ENCODE assay signal across 8 cellular contexts in the genomic region with DNA sequence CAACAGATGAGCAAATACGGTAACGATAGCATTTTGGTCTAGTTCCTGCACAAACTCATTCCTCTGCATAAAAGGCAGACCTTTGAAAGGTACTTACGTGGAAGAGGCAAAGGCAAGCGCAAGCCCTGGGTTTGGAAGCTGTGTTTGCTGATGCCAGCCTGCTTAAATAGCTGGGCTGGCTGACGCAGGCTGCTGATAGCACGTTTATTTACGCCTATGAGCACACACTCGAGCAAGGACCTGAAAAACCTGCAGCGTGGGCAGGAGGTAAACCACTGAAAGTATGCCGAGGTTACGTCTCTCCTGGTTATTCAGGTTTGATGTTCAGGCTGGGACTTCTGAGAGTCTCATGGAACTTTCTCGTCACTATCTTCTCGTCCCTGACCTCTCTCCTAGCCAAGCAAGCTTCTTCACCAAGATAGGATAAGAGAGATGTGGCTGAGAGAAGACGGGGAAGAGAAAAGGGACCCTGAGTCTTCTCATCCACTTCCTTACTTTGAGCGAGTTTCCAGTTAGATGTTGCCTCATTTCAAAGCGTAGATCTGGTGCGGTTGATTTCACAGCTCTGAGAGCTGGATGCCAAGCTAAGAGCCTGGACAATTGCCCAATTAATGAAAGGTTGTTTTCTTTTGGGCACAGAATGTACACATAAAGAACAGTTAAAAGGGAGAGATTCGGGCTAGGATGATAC. TPM values are rescaled to one million over a fixed set of nuclear protein-coding genes. Genes with fewer than 3 reads are reported as not detected.
DNase-seq lines count a peak whose midpoint lies in the region; ATAC-seq and TF ChIP-seq lines count a peak whose summit lies in the region.

A gene with protein sequence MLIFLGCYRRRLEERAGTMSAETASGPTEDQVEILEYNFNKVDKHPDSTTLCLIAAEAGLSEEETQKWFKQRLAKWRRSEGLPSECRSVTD (minus strand): TSS at position 139 of the 691 bp plus-strand sequence. CDS start 23,480 bp downstream, outside the sequence.

- no peak for TF ChIP-seq CTCF in NB4 (IDR thresholded peaks at IDR 0.05; ENCODE audit: low read depth, low read length)
- TF ChIP-seq CTCF in cardiac muscle cell (IDR thresholded peaks at IDR 0.05; ENCODE audit: low read depth, low read length) = no peak

- H3K4me3 Mint-ChIP-seq in activated T-cell treated with anti-CD3 and anti-CD28 coated beads, Interleukin-2, amount 50 U/mL, for 24 hours = peak within 1 kb of the TSS; percentile 49

- H3K4me1 Mint-ChIP-seq in activated T-cell treated with anti-CD3 and anti-CD28 coated beads, Interleukin-2, amount 50 U/mL, for 24 hours (ENCODE audit: low read depth) = peaks cover 35% of the 10 kb centered on the region

- H3K4me3 ChIP-seq in NB4 (ENCODE audit: low read depth, low read length) (no peak within 1 kb of the TSS), cardiac muscle cell (no peak within 1 kb of the TSS)

- peak; percentile 33 for DNase-seq in NB4 (ENCODE audit: low read depth)
- peak; percentile 76 for DNase-seq in activated T-cell treated with anti-CD3 and anti-CD28 coated beads, Interleukin-2, amount 50 U/mL, for 24 hours
- peak; percentile 41 to 67 for DNase-seq in cardiac muscle cell (ENCODE audit: low read depth in 1 of 2, low spot score in 1 of 2)
- DNase-seq in stimulated activated CD4-positive, alpha-beta T cell treated with anti-CD3 and anti-CD28 coated beads, Interleukin-1b, Interleukin-23, amount 100 ng/mL, for 4 hours (ENCODE audit: low read depth in 2 of 2) = peak; percentile 30 to 53
- DNase-seq in H4 (ENCODE audit: low spot score) = no peak
- no peak for DNase-seq in NCI-H2107 (lab: John Stamatoyannopoulos, UW)
- no peak for DNase-seq in pons (ENCODE audit: low spot score)

- TF ChIP-seq POLR2A in NB4 (IDR thresholded peaks at IDR 0.05; ENCODE audit: extremely low read depth, insufficient read length) = no peak

- peak within 1 kb of the TSS; percentile 23 for H3K27ac Mint-ChIP-seq in activated T-cell treated with anti-CD3 and anti-CD28 coated beads, Interleukin-2, amount 50 U/mL, for 24 hours

- H3K9me3 Mint-ChIP-seq in activated T-cell treated with anti-CD3 and anti-CD28 coated beads, Interleukin-2, amount 50 U/mL, for 24 hours = no peaks in the 10 kb centered on the region

- no peaks in the 10 kb centered on the region for H3K36me3 Mint-ChIP-seq in activated T-cell treated with anti-CD3 and anti-CD28 coated beads, Interleukin-2, amount 50 U/mL, for 24 hours (ENCODE audit: low read depth)

- H3K4me1 ChIP-seq in cardiac muscle cell (ENCODE audit: low read depth) = peaks cover 20% of the 10 kb centered on the region

- no peaks in the 10 kb centered on the region for H3K27me3 ChIP-seq in cardiac muscle cell

- peak within 1 kb of the TSS; percentile 54 for H3K27ac ChIP-seq in cardiac muscle cell

- H3K36me3 ChIP-seq in cardiac muscle cell = no peaks in the 10 kb centered on the region

- ATAC-seq in GM21360 (IDR thresholded peaks at IDR 0.05; ENCODE audit: unreplicated experiment) = peak; percentile 90

- no peaks in the 10 kb centered on the region for H3K9me3 ChIP-seq in cardiac muscle cell (ENCODE audit: low read depth)

- peaks cover 33% of the 10 kb centered on the region for H3K27me3 Mint-ChIP-seq in activated T-cell treated with anti-CD3 and anti-CD28 coated beads, Interleukin-2, amount 50 U/mL, for 24 hours

RNA-seq across cellular contexts. Expression of the gene that starts here (rescaled TPM):
- total RNA-seq in cardiac muscle cell = 0.12 and 1.2 TPM in 2 replicates
- polyA plus RNA-seq in cardiac muscle cell = 1.4 and 2.6 TPM in 2 replicates
- not detected in 2 replicates for total RNA-seq in H4 (2014; rRNA removed; shearing (Covaris generic))

Comparison
In these comparisons a context has a peak if more than half of its experiments do, and no peak if none do; other contexts are left out.
1. DNase-seq: peak in NB4 (single experiment), activated T-cell treated with anti-CD3 and anti-CD28 coated beads, Interleukin-2, amount 50 U/mL, for 24 hours (single experiment), cardiac muscle cell (2 of 2) and stimulated activated CD4-positive, alpha-beta T cell treated with anti-CD3 and anti-CD28 coated beads, Interleukin-1b, Interleukin-23, amount 100 ng/mL, for 4 hours (2 of 2); none in H4 (single experiment), NCI-H2107 (single experiment) and pons (single experiment).